ENCODE assay signal across 16 cellular contexts in the genomic region with DNA sequence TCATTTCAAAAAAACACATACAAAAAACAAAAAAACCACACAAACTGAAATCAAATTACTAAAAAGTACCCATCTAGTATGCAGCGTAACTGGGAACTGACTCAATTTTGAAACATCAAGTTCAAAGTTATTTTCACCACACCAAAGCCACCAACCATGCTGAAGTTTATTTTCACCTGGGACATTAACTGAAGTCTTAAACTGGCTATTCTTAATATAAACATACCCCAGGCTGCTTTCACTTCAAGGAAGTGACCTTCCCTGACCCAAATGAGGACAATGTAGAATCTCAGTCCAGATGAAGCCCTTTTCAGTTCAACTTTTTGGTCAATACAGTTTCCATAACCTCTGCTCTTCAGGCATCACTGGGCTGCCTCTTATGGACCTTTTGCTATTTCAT.
DNase-seq lines count a peak whose midpoint lies in the region; ATAC-seq and TF ChIP-seq lines count a peak whose summit lies in the region.
"Had no signal": no experiment of that assay in that cellular context is flagged by ENCODE, and none has a peak within 500 bp of the region (broad histone marks: within the 10 kb centered on the region; RNA-seq: fewer than 3 reads in every experiment).

No MANE protein-coding gene starts in this region.

- H3K9me3 Mint-ChIP-seq in WTC11, result peaks cover 5% of the 10 kb centered on the region
- peaks cover 6% of the 10 kb centered on the region for H3K9me3 Mint-ChIP-seq in CD4-positive, alpha-beta T cell

- ATAC-seq in GM18505 (IDR thresholded peaks at IDR 0.05; ENCODE audit: unreplicated experiment), result peak; percentile 57
- ATAC-seq in GM19395 (IDR thresholded peaks at IDR 0.05; ENCODE audit: unreplicated experiment), result peak; percentile 86
- peak; percentile 68 for ATAC-seq in HG02798 (IDR thresholded peaks at IDR 0.05; ENCODE audit: poor library complexity, unreplicated experiment)
- peak; percentile 50 for ATAC-seq in HG03439 (IDR thresholded peaks at IDR 0.05; ENCODE audit: unreplicated experiment)
- no peak for ATAC-seq in WTC11
- ATAC-seq in CD4-positive, alpha-beta T cell (ENCODE audit: poor library complexity), result no peak
- ATAC-seq: heart right ventricle, sciatic nerve, upper lobe of right lung had no signal

- no peak overlapping the region for H3K27ac ChIP-seq in CD4-positive, alpha-beta T cell (ENCODE audit: low read depth, low read length)
- H3K27ac ChIP-seq: GM23248, heart right ventricle, neutrophil, upper lobe of right lung had no signal

- H3K4me1 Mint-ChIP-seq in WTC11, result peaks cover 8% of the 10 kb centered on the region
- peaks cover 8% of the 10 kb centered on the region for H3K4me1 Mint-ChIP-seq in CD4-positive, alpha-beta T cell (ENCODE audit: low read depth)

- TF ChIP-seq CTCF in WTC11 (IDR thresholded peaks at IDR 0.05), result no peak
- no peak for TF ChIP-seq CTCF in CD4-positive, alpha-beta T cell (IDR thresholded peaks at IDR 0.05)

- peaks cover 28% of the 10 kb centered on the region for H3K36me3 Mint-ChIP-seq in WTC11
- H3K36me3 Mint-ChIP-seq in CD4-positive, alpha-beta T cell (ENCODE audit: low read depth), result peaks cover 66% of the 10 kb centered on the region

- H3K27ac Mint-ChIP-seq in WTC11, result no peak overlapping the region
- no peak overlapping the region for H3K27ac Mint-ChIP-seq in CD4-positive, alpha-beta T cell

- H3K9me3 ChIP-seq in CD4-positive, alpha-beta T cell (ENCODE audit: control insufficient read depth, low read length), result no peaks in the 10 kb centered on the region
- H3K9me3 ChIP-seq: neutrophil, upper lobe of right lung had no signal

- DNase-seq in WTC11 (ENCODE audit: low spot score) (no peak), NOMO-1 treated with DMSO at 0.1 percent for 48 hours (lab: John Stamatoyannopoulos, UW; ENCODE audit: unreplicated experiment) (no peak), NCI-H2171 (lab: John Stamatoyannopoulos, UW) (no peak)
- no peak for DNase-seq in CD4-positive, alpha-beta T cell
- DNase-seq: activated naive CD4-positive, alpha-beta T cell treated with Interleukin-2 at 50 U/mL for 16 hours; dermis blood vessel endothelial cell; GM23248; heart right ventricle; stimulated activated CD4-positive, alpha-beta T cell treated with anti-CD3 and anti-CD28 coated beads, Interleukin-4, amount 100 ng/mL, for 4 hours; upper lobe of right lung had no signal

- CTCF ChIA-PET in WTC11 (lab: Charles Lee), result no interaction called here
- CTCF ChIA-PET in CD4-positive, alpha-beta T cell (lab: Charles Lee), result no interaction called here

- intact Hi-C loops in CD4-positive, alpha-beta T cell (cut with DNase I, micrococcal nuclease), result no loop called here

- POLR2A ChIA-PET in WTC11 (lab: Charles Lee), result no interaction called here
- POLR2A ChIA-PET in CD4-positive, alpha-beta T cell (lab: Charles Lee), result no interaction called here

- no peaks in the 10 kb centered on the region for H3K27me3 Mint-ChIP-seq in WTC11 (ENCODE audit: low read depth)
- no peaks in the 10 kb centered on the region for H3K27me3 Mint-ChIP-seq in CD4-positive, alpha-beta T cell

- no peak overlapping the region for H3K4me3 Mint-ChIP-seq in WTC11
- H3K4me3 Mint-ChIP-seq in CD4-positive, alpha-beta T cell, result no peak overlapping the region

- no peaks in the 10 kb centered on the region for H3K27me3 ChIP-seq in CD4-positive, alpha-beta T cell (ENCODE audit: control insufficient read depth, insufficient read depth, low read length)
- H3K27me3 ChIP-seq: heart right ventricle, neutrophil, upper lobe of right lung had no signal

- no peak for TF ChIP-seq POLR2A in GM18505 (IDR thresholded peaks at IDR 0.05; ENCODE audit: borderline replicate concordance, extremely low read depth, insufficient read depth, insufficient read length)

TF ChIP-seq in WTC11, 78 proteins besides CTCF, POLR2A, EP300 and RAD21:
- no peak for TF ChIP-seq MYBL2 (CRISPR knock-in tag; IDR thresholded peaks at IDR 0.05)
- TF ChIP-seq ZNF396 (CRISPR knock-in tag; IDR thresholded peaks at IDR 0.05; ENCODE audit: borderline replicate concordance), result no peak
- no peak for TF ChIP-seq TEAD1 (CRISPR knock-in tag; IDR thresholded peaks at IDR 0.05)
- no peak for TF ChIP-seq SMAD3 (CRISPR knock-in tag; IDR thresholded peaks at IDR 0.05; ENCODE audit: borderline replicate concordance)
- TF ChIP-seq MXD4 (CRISPR knock-in tag; IDR thresholded peaks at IDR 0.05; ENCODE audit: borderline replicate concordance), result no peak
- TF ChIP-seq, protein P1, sequence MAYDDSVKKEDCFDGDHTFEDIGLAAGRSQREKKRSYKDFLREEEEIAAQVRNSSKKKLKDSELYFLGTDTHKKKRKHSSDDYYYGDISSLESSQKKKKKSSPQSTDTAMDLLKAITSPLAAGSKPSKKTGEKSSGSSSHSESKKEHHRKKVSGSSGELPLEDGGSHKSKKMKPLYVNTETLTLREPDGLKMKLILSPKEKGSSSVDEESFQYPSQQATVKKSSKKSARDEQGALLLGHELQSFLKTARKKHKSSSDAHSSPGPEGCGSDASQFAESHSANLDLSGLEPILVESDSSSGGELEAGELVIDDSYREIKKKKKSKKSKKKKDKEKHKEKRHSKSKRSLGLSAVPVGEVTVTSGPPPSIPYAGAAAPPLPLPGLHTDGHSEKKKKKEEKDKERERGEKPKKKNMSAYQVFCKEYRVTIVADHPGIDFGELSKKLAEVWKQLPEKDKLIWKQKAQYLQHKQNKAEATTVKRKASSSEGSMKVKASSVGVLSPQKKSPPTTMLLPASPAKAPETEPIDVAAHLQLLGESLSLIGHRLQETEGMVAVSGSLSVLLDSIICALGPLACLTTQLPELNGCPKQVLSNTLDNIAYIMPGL (CRISPR knock-in tag; IDR thresholded peaks at IDR 0.05), result no peak

Comparison
In these comparisons a context has a peak if more than half of its experiments do, and no peak if none do; other contexts are left out.
1. ATAC-seq: peak in GM18505 (single experiment), GM19395 (single experiment), HG02798 (single experiment) and HG03439 (single experiment); none in WTC11 (single experiment) and CD4-positive, alpha-beta T cell (single experiment).